Comparison of ENCODE assay signal across 8 cellular contexts in the genomic region with DNA sequence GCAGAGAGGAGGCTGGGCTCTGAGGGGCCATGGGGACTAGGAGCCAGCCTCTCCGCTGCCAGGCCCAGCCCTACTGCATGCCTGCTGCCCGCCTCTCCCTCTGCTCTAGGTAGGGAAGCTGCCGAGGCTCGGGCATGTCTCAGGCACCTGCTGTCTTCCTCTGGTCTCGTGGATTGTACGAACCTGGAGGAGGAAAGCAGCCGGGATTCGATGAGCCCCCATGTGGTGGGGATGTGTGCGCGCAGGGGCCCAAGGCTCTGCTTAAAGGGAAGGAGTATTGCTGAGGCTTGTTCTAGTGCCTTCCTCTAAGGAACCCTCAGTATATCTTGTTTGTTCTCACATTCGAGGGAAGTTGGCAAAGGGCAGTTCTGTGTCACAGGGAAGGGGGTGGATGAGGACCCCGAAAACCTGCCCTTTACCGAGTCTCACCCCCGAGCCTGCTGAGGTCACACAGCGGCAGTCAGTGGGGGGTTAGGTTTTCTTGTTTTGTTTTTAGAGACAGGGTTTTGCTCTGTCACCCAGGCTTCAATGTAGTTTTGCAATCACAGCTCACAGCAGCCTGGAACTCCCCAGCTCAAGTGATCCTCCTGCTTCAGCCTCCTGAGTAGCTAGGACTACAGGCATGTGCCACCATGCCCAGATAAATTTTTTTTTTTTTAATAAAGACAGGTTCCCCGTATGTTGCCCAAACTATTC. TPM values are rescaled to one million over a fixed set of nuclear protein-coding genes. Genes with fewer than 3 reads are reported as not detected.
DNase-seq lines count a peak whose midpoint lies in the region; ATAC-seq and TF ChIP-seq lines count a peak whose summit lies in the region.

No MANE protein-coding gene starts in this region.

- H2BK15ac ChIP-seq in IMR-90 (ENCODE audit: low read depth, low read length): no peak overlapping the region

- H3K56ac ChIP-seq in IMR-90 (ENCODE audit: extremely low read depth, insufficient read depth, low read length): no peak overlapping the region

- no peak overlapping the region for H2AFZ ChIP-seq in IMR-90 (replicated peaks; ENCODE audit: low read length, poor library complexity)

- H4K5ac ChIP-seq in IMR-90 (ENCODE audit: low read depth, low read length): no peak overlapping the region

- peaks cover 81 to 100% (median 88%) of the 10 kb centered on the region in 10 experiments for H3K4me1 ChIP-seq in BLaER1 treated with 17β-estradiol and CSF1 and Interleukin-3, amounts not matched to agents 10 nM and 100 nM
- peaks cover 5% of the 10 kb centered on the region for H3K4me1 ChIP-seq in IMR-90 (ENCODE audit: control insufficient read depth, insufficient read depth, low read length)

- H2BK120ac ChIP-seq in IMR-90 (ENCODE audit: low read depth, low read length): no peak overlapping the region

- peak overlapping the region in 9 of 11 experiments; percentile 21 to 75 (median 49); a peak in 17 of 22 replicates for H3K27ac ChIP-seq in BLaER1 treated with 17β-estradiol and CSF1 and Interleukin-3, amounts not matched to agents 10 nM and 100 nM
- H3K27ac ChIP-seq in IMR-90 (ENCODE audit: insufficient read depth, low read length): no peak overlapping the region

- no peaks in the 10 kb centered on the region for H3K36me3 ChIP-seq in BLaER1 treated with 17β-estradiol and CSF1 and Interleukin-3, amounts not matched to agents 10 nM and 100 nM
- H3K36me3 ChIP-seq in IMR-90 (ENCODE audit: control insufficient read depth, insufficient read depth, low read length): no peaks in the 10 kb centered on the region

- ATAC-seq in IMR-90 (ENCODE audit: low read depth) (peak; percentile 53), GM21367 (IDR thresholded peaks at IDR 0.05; ENCODE audit: unreplicated experiment) (no peak), HG03565 (IDR thresholded peaks at IDR 0.05; ENCODE audit: unreplicated experiment) (no peak)

- DNase-seq in IMR-90 (peak; percentile 16), SKM-1 (lab: John Stamatoyannopoulos, UW; ENCODE audit: unreplicated experiment) (peak; percentile 74), iPS-NIHi7 (ENCODE audit: extremely low spot score) (peak; percentile 68), GM10266 (ENCODE audit: extremely low spot score) (no peak), activated gamma-delta T cell treated with Interleukin-2 at 50 U/mL for 16 hours (no peak)

- H3K9me1 ChIP-seq in IMR-90 (ENCODE audit: insufficient read depth, low read length): no peaks in the 10 kb centered on the region

- H3K4me3 ChIP-seq in BLaER1 treated with 17β-estradiol and CSF1 and Interleukin-3, amounts not matched to agents 10 nM and 100 nM: no peak overlapping the region
- H3K4me3 ChIP-seq in IMR-90 (ENCODE audit: insufficient read depth, low read depth, low read length): no peak overlapping the region

- H3K14ac ChIP-seq in IMR-90 (replicated peaks; ENCODE audit: low read depth, low read length): no peak overlapping the region

- no peaks in the 10 kb centered on the region for H3K9me3 ChIP-seq in BLaER1 treated with 17β-estradiol and CSF1 and Interleukin-3, amounts not matched to agents 10 nM and 100 nM (replicated peaks in 1 of 11)
- H3K9me3 ChIP-seq in IMR-90 (ENCODE audit: control insufficient read depth, insufficient read depth, low read length): no peaks in the 10 kb centered on the region

- H4K91ac ChIP-seq in IMR-90 (ENCODE audit: insufficient read depth, low read depth, low read length): no peak overlapping the region

- intact Hi-C loops in IMR-90 (cut with micrococcal nuclease): no loop called here

- H2BK20ac ChIP-seq in IMR-90 (ENCODE audit: low read depth, low read length): no peak overlapping the region

- no peak overlapping the region for H3K18ac ChIP-seq in IMR-90 (ENCODE audit: low read depth, low read length)

- TF ChIP-seq CTCF in IMR-90 (conservative IDR thresholded peaks at IDR 0.05; ENCODE audit: low read depth, low read length) (peak; percentile 33; the same call in 1 of the 2 replicates), GM10266 (IDR thresholded peaks at IDR 0.05; ENCODE audit: control insufficient read depth, insufficient read depth, low read depth, missing control alignments) (no peak)

- dilution Hi-C loops in IMR-90 (cut with HindIII; ENCODE audit: low sequenced_read_pairs, unreplicated experiment): no loop called here

- BruUV-seq in IMR-90 (replicated peaks; lab: Mats Ljungman, UMichigan): no TSS peak

- TF ChIP-seq RAD21 in IMR-90 (IDR thresholded peaks at IDR 0.05; ENCODE audit: low read length): peak; percentile 27; the same call in 1 of the 2 replicates

- H3K4me2 ChIP-seq in BLaER1 treated with 17β-estradiol and CSF1 and Interleukin-3, amounts not matched to agents 10 nM and 100 nM: peak overlapping the region; percentile 86 to 95 (median 93)
- H3K4me2 ChIP-seq in IMR-90 (ENCODE audit: low read depth, low read length): no peak overlapping the region

- POLR2A ChIA-PET in IMR-90 (lab: Charles Lee; ENCODE audit: unreplicated experiment): no interaction called here

- no peak overlapping the region for H3K23ac ChIP-seq in IMR-90 (ENCODE audit: low read depth, low read length)

- TF ChIP-seq POLR2A in IMR-90 (IDR thresholded peaks at IDR 0.05; ENCODE audit: low read depth, low read length): no peak

- H3K79me1 ChIP-seq in IMR-90 (ENCODE audit: low read depth in 1 of 2, low read length in 2 of 2): no peaks in the 10 kb centered on the region

- H2AK5ac ChIP-seq in IMR-90 (ENCODE audit: low read depth, low read length): no peak overlapping the region

- H2AK9ac ChIP-seq in IMR-90 (replicated peaks; ENCODE audit: low read depth, low read length, poor library complexity): no peak overlapping the region

- H2BK5ac ChIP-seq in IMR-90 (ENCODE audit: low read depth, low read length, poor library complexity, severe bottlenecking): no peak overlapping the region

- CTCF ChIA-PET in IMR-90 (lab: Yijun Ruan, JAX): interaction anchor here (0.8 kb wide), 1 partner anchor 10 kb away, joined by 3 read pairs; no protein-coding TSS in a partner anchor

- H3K27me3 ChIP-seq in BLaER1 treated with 17β-estradiol and CSF1 and Interleukin-3, amounts not matched to agents 10 nM and 100 nM: no peaks in the 10 kb centered on the region
- H3K27me3 ChIP-seq in IMR-90 (ENCODE audit: control insufficient read depth, insufficient read depth, low read length): peaks cover 14% of the 10 kb centered on the region; the same call in 1 of the 2 replicates

- no CpG with 5 or more reads among the region's 16 CpGs for WGBS in IMR-90 (ENCODE audit: extremely low coverage in 2 of 2, insufficient read length in 1 of 2), 2 experiments

- no peak overlapping the region for H4K8ac ChIP-seq in IMR-90 (ENCODE audit: low read depth in 2 of 2, low read length in 2 of 2)

- peaks cover 0 to 77% (median 0%) of the 10 kb centered on the region in 11 experiments; a peak in 6 of 22 replicates for H4K20me1 ChIP-seq in BLaER1 treated with 17β-estradiol and CSF1 and Interleukin-3, amounts not matched to agents 10 nM and 100 nM
- no peaks in the 10 kb centered on the region for H4K20me1 ChIP-seq in IMR-90 (ENCODE audit: insufficient read depth, low read length)

- H3K4ac ChIP-seq in IMR-90 (ENCODE audit: low read depth, low read length): no peak overlapping the region

- in situ Hi-C loops in IMR-90 (cut with MboI; ENCODE audit: low sequenced_read_pairs): no loop called here

- H3K9ac ChIP-seq in BLaER1 treated with 17β-estradiol and CSF1 and Interleukin-3, amounts not matched to agents 10 nM and 100 nM: peak overlapping the region in 8 of 11 experiments; percentile 2 to 58 (median 24); a peak in 11 of 22 replicates
- H3K9ac ChIP-seq in IMR-90 (ENCODE audit: low read depth, low read length): no peak overlapping the region

TF ChIP-seq in IMR-90, 13 proteins besides CTCF, POLR2A, EP300 and RAD21:
- no peak for TF ChIP-seq FOS (IDR thresholded peaks at IDR 0.05; ENCODE audit: low read depth, low read length)
- 0 out of 2 replicates have a peak, but pooled peaks have one; percentile 16 for TF ChIP-seq SMC3 (IDR thresholded peaks at IDR 0.05; ENCODE audit: low read depth, low read length)

RNA-seq across cellular contexts. Expression of gene DAGLA, which starts 21.3 kb away (rescaled TPM):
- total RNA-seq in IMR-90 (2012; rRNA removed): 0.83 and 0.90 TPM in 2 replicates
- polyA plus RNA-seq in IMR-90 (2012; rRNA removed): 3.8 and 4.6 TPM in 2 replicates
- 2.1 and 4.0 TPM in 2 replicates for polyA plus RNA-seq in IMR-90 (2012; cell fraction: cytosol; rRNA removed)
- polyA plus RNA-seq in IMR-90 (2012; cell fraction: nucleus; rRNA removed; ENCODE audit: low replicate concordance): 5.5 and 17.2 TPM in 2 replicates

RNA-seq across cellular contexts. Expression of gene MYRF, which starts 51.0 kb away (rescaled TPM):
- 1.6 and 1.7 TPM in 2 replicates for total RNA-seq in IMR-90 (2012; rRNA removed)
- polyA plus RNA-seq in IMR-90 (2012; rRNA removed): 10.6 and 10.7 TPM in 2 replicates
- polyA plus RNA-seq in IMR-90 (2012; cell fraction: cytosol; rRNA removed): 6.1 and 9.3 TPM in 2 replicates
- 31.2 and 47.2 TPM in 2 replicates for polyA plus RNA-seq in IMR-90 (2012; cell fraction: nucleus; rRNA removed; ENCODE audit: low replicate concordance)

Comparison
In these comparisons a context has a peak if more than half of its experiments do, and no peak if none do; other contexts are left out.
1. DNase-seq: peak in IMR-90 (single experiment), SKM-1 (single experiment) and iPS-NIHi7 (single experiment); none in GM10266 (single experiment) and activated gamma-delta T cell treated with Interleukin-2 at 50 U/mL for 16 hours (single experiment).